27 cellular contexts compared by ENCODE assay signal in genomic region chr6:125063307-125063706, GRCh38.
"Had no signal": no experiment of that assay in that cellular context is flagged by ENCODE, and none has a peak within 500 bp of the region (broad histone marks: within the 10 kb centered on the region; RNA-seq: fewer than 3 reads in every experiment).

No MANE protein-coding gene starts in this region.

- H3K4me3 ChIP-seq: neural progenitor cell, ovary, psoas muscle, right lobe of liver, sigmoid colon, smooth muscle cell, spleen, suprapubic skin, testis, tibial artery, transverse colon, upper lobe of right lung, uterus had no signal

- ATAC-seq: natural killer cell; psoas muscle; right cardiac atrium; right lobe of liver; stimulated activated memory B cell treated with anti-CD40 and anti-IgM and Interleukin-4, amounts not matched to agents 10 μg/mL and 1 μg/mL and 100 μg/mL, for 72 hours; stimulated activated naive CD8-positive, alpha-beta T cell treated with anti-CD3 and anti-CD28 coated beads, Interleukin-15, amount 100 ng/mL, for 72 hours; stimulated activated naive CD8-positive, alpha-beta T cell treated with anti-CD3 and anti-CD28 coated beads, Interleukin-15, Interleukin-2, amounts not matched to agents 100 U/mL and 50 U/mL, for 24 hours; upper lobe of right lung had no signal

- DNase-seq: natural killer cell; occipital lobe; ovary; psoas muscle; right cardiac atrium; right lobe of liver; sigmoid colon; spleen; stimulated activated CD4-positive, alpha-beta T cell treated with anti-CD3 and anti-CD28 coated beads, Interleukin-12 subunit alpha, Interleukin-12 subunit beta, amount 100 ng/mL, for 4 hours; stimulated activated CD4-positive, alpha-beta T cell treated with anti-CD3 and anti-CD28 coated beads, Interleukin-1b, Interleukin-23, amount 100 ng/mL, for 48 hours; stimulated activated CD4-positive, alpha-beta T cell treated with anti-CD3 and anti-CD28 coated beads, Interleukin-4, amount 100 ng/mL, for 1 hour; stimulated activated CD4-positive, alpha-beta T cell treated with anti-CD3 and anti-CD28 coated beads, Interleukin-4, amount 100 ng/mL, for 4 hours; stimulated activated CD8-positive, alpha-beta memory T cell treated with anti-CD3 and anti-CD28 coated beads, Interleukin-4, amount 100 ng/mL, for 48 hours; stimulated activated naive CD4-positive, alpha-beta T cell; stimulated activated naive CD8-positive, alpha-beta T cell treated with anti-CD3 and anti-CD28 coated beads, Interleukin-15, amount 100 ng/mL, for 72 hours; stimulated activated naive CD8-positive, alpha-beta T cell treated with anti-CD3 and anti-CD28 coated beads, Interleukin-15, Interleukin-2, amounts not matched to agents 100 U/mL and 50 U/mL, for 24 hours; substantia nigra; testis; tibial artery; transverse colon; upper lobe of right lung; uterus had no signal

- H3K27ac ChIP-seq: neural progenitor cell, ovary, parathyroid adenoma, psoas muscle, right lobe of liver, sigmoid colon, spleen, suprapubic skin, testis, tibial artery, transverse colon, upper lobe of right lung, uterus had no signal

- H3K4me1 ChIP-seq: suprapubic skin, testis, upper lobe of right lung, uterus had no signal

- H3K9me3 ChIP-seq: ovary, psoas muscle, right lobe of liver, sigmoid colon, spleen, suprapubic skin, testis, tibial artery, transverse colon, upper lobe of right lung, uterus had no signal

- H3K27me3 ChIP-seq: neural progenitor cell, ovary, right lobe of liver, sigmoid colon, spleen, suprapubic skin, testis, tibial artery, transverse colon, upper lobe of right lung, uterus had no signal

- H3K36me3 ChIP-seq: ovary, right lobe of liver, spleen, suprapubic skin, tibial artery, transverse colon, upper lobe of right lung, uterus had no signal
